10 cellular contexts compared by ENCODE assay signal in the genomic region with DNA sequence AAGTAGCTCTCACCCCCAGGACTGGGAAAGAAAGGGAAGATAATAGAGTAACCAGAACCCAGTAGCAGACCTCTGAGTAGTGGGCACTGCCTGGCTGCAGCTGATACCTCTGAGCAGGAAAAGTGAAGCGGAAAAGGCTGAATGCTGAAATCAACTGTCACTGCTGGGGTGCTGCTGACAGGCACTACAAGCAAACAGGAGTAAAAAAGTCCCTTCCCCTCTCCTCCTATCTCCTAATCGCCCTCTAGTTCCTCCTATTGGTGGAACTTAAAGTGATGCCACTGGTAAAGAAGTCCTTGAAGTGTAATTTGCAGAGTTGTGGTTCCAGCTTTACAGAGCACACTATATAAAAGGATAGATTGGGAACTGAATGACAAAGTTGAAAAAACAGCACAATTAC. TPM values are rescaled to one million over a fixed set of nuclear protein-coding genes. Genes with fewer than 3 reads are reported as not detected.
DNase-seq lines count a peak whose midpoint lies in the region; ATAC-seq lines count a peak whose summit lies in the region.
"Had no signal": no experiment of that assay in that cellular context is flagged by ENCODE, and none has a peak within 500 bp of the region (broad histone marks: within the 10 kb centered on the region; RNA-seq: fewer than 3 reads in every experiment).

No MANE protein-coding gene starts in this region.

- H2AK5ac ChIP-seq in neuronal stem cell (ENCODE audit: low read depth, low read length): no peak overlapping the region

- H2AFZ ChIP-seq in neuronal stem cell (ENCODE audit: low read length): peak overlapping the region; percentile 85

- no peaks in the 10 kb centered on the region for H3K9me3 ChIP-seq in neuronal stem cell (replicated peaks in 1 of 2; ENCODE audit: control insufficient read depth in 2 of 2, insufficient read depth in 1 of 2, low read depth in 1 of 2, low read length in 2 of 2)

- no peaks in the 10 kb centered on the region for H3K36me3 ChIP-seq in neuronal stem cell (replicated peaks in 1 of 2; ENCODE audit: control insufficient read depth in 2 of 2, insufficient read depth in 2 of 2, low read length in 2 of 2)

- H3K14ac ChIP-seq in neuronal stem cell (ENCODE audit: low read length): no peak overlapping the region

- H3K4me1 ChIP-seq in neuronal stem cell (ENCODE audit: control insufficient read depth in 2 of 2, insufficient read depth in 1 of 2, low read depth in 1 of 2, low read length in 2 of 2): peaks cover 0 to 2% of the 10 kb centered on the region in 2 donors

- no peak overlapping the region for H4K8ac ChIP-seq in neuronal stem cell (ENCODE audit: low read depth, low read length)

- no peak for ATAC-seq in HG02973 (IDR thresholded peaks at IDR 0.05; ENCODE audit: unreplicated experiment)
- ATAC-seq in GM18873 (IDR thresholded peaks at IDR 0.05; ENCODE audit: low FRiP score, unreplicated experiment): no peak
- ATAC-seq in GM18511 (IDR thresholded peaks at IDR 0.05; ENCODE audit: unreplicated experiment): no peak

- no peak overlapping the region for H2BK15ac ChIP-seq in neuronal stem cell (ENCODE audit: low read length)

- no CpG with 5 or more reads among the region's 2 CpGs for WGBS in neuronal stem cell (ENCODE audit: extremely low coverage in 2 of 2, insufficient read length in 2 of 2, insufficient replicate concordance in 1 of 2), 2 donors

- H3K27me3 ChIP-seq in neuronal stem cell (ENCODE audit: control insufficient read depth in 3 of 3, insufficient read depth in 3 of 3, low read depth in 1 of 3, low read length in 3 of 3): no peaks in the 10 kb centered on the region

- no peak overlapping the region for H2BK12ac ChIP-seq in neuronal stem cell (ENCODE audit: low read length)

- H2BK120ac ChIP-seq in neuronal stem cell (ENCODE audit: low read depth, low read length): no peak overlapping the region

- H3K4ac ChIP-seq in neuronal stem cell (ENCODE audit: low read length): no peak overlapping the region

- H3K9ac ChIP-seq in neuronal stem cell (ENCODE audit: low read depth, low read length, poor library complexity): no peak overlapping the region

- peak; percentile 39 for DNase-seq in H4 (ENCODE audit: low spot score)
- DNase-seq in NCI-H69 (lab: John Stamatoyannopoulos, UW): peak; percentile 33
- DNase-seq in ecto neural progenitor cell (ENCODE audit: low spot score): peak; percentile 51
- peak; percentile 5 for DNase-seq in neuronal stem cell (ENCODE audit: low spot score)
- DNase-seq in putamen (ENCODE audit: low spot score): no peak
- DNase-seq: NCI-H526 had no signal

- peak overlapping the region; percentile 64 for H3K18ac ChIP-seq in neuronal stem cell (ENCODE audit: low read length)

- H3K4me3 ChIP-seq in neuronal stem cell (ENCODE audit: low read length in 2 of 2): no peak overlapping the region

- no peak overlapping the region for H4K91ac ChIP-seq in neuronal stem cell (ENCODE audit: low read depth, low read length, poor library complexity)

- H2BK5ac ChIP-seq in neuronal stem cell (ENCODE audit: low read length): no peak overlapping the region

- H3K23ac ChIP-seq in neuronal stem cell (ENCODE audit: low read depth, low read length, poor library complexity): no peak overlapping the region

- no peak overlapping the region for H3K27ac ChIP-seq in neuronal stem cell (replicated peaks; ENCODE audit: low read length)
- H3K27ac ChIP-seq: epithelial cell of prostate had no signal

- no peaks in the 10 kb centered on the region for H3K79me1 ChIP-seq in neuronal stem cell (ENCODE audit: low read depth, low read length)

- H3K4me2 ChIP-seq in neuronal stem cell (ENCODE audit: insufficient read depth, low read length, poor library complexity, severe bottlenecking): no peak overlapping the region

RNA-seq across cellular contexts. Expression of a gene that starts 32.8 kb away (rescaled TPM):
- total RNA-seq in H4 (2014; rRNA removed; shearing (Covaris generic)): 2.0 and 4.2 TPM in 2 replicates
- polyA plus RNA-seq in neuronal stem cell (2013, experiment 1 of 2): 2.9 TPM
- polyA plus RNA-seq in neuronal stem cell (2013, experiment 2 of 2): 3.2 TPM
